Comparison of ENCODE assay signal across 11 cellular contexts in the genomic region with DNA sequence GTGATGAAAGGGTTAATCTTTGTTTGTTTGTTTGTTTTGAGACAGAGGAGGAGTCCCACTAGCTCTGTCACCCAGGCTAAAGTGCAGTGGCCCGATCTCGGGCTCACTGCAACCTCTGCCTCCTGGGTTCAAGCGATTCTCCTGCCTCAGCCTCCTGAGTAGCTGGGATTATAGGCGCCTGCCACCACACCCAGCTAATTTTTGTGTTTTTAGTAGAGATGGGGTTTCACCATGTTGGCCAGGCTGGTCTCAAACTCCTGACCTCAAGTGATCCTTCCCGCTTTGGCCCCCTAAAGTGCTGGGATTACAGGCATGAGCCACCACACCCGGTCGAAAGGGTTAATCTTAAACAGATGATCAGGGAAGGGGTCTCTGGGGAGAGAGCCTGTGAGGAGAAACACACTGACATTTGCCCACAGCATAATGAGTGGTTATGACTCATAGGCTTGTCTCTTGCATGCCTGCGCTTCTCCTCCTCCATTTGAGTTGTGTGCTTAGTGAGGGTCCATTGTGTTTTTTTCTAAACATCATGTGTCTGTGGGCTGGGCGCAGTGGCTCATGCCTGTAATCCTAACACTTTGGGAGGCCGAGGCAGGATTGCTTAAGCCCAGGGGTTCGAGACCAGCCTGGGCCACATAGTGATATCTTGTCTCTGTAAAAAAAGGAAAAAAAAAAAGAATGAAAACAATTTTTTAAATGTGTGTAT. TPM values are rescaled to one million over a fixed set of nuclear protein-coding genes. Genes with fewer than 3 reads are reported as not detected.
DNase-seq lines count a peak whose midpoint lies in the region; ATAC-seq and TF ChIP-seq lines count a peak whose summit lies in the region.
"Not testable (repeated sequence)": the region's sequence is repeated elsewhere in the genome, so short reads cannot be mapped to it uniquely, and the experiment has no call there.
"Had no signal": no experiment of that assay in that cellular context is flagged by ENCODE, and none has a peak within 500 bp of the region (broad histone marks: within the 10 kb centered on the region; RNA-seq: fewer than 3 reads in every experiment).

No MANE protein-coding gene starts in this region.

- TF ChIP-seq CTCF in AG10803 (conservative IDR thresholded peaks at IDR 0.05; ENCODE audit: low read length); HCT116 (IDR thresholded peaks at IDR 0.05 in 2 of 3, conservative IDR thresholded peaks at IDR 0.05 in 1 of 3; ENCODE audit: borderline replicate concordance in 1 of 3, insufficient read depth in 1 of 3, low read depth in 2 of 3, low read length in 2 of 3); epithelial cell of proximal tubule (conservative IDR thresholded peaks at IDR 0.05; ENCODE audit: low read depth, low read length): not testable (repeated sequence)

- WGBS in mesodermal cell (ENCODE audit: insufficient coverage in 2 of 2), 2 experiments = 53 to 60% methylated on average over 5 to 7 of the region's 11 CpGs

- ATAC-seq in HCT116; activated naive CD8-positive, alpha-beta T cell treated with anti-CD3 and anti-CD28 coated beads, Interleukin-2, amount 10 ng/mL, durations not matched to agents 7 days and 5 days (ENCODE audit: low read depth); stimulated activated naive CD8-positive, alpha-beta T cell treated with anti-CD3 and anti-CD28 coated beads, Interleukin-15, amount 100 ng/mL, for 72 hours: not testable (repeated sequence)

- TF ChIP-seq POLR2A in HCT116 (IDR thresholded peaks at IDR 0.05; ENCODE audit: borderline replicate concordance, extremely low read depth, insufficient read depth, insufficient read length) = not testable (repeated sequence)

- POLR2A ChIA-PET in HCT116 (lab: Charles Lee); activated naive CD8-positive, alpha-beta T cell treated with anti-CD3 and anti-CD28 coated beads, Interleukin-2, amount 10 ng/mL, durations not matched to agents 7 days and 5 days (lab: Charles Lee): not testable (repeated sequence)

- H3K4me2 ChIP-seq in HCT116 (ENCODE audit: low read length) = peak overlapping the region; percentile 83

- not testable (repeated sequence) for BruUV-seq in HCT116 (replicated peaks; lab: Mats Ljungman, UMichigan)

- RAD21 ChIA-PET in HCT116 (lab: Charles Lee; ENCODE audit: low non-redundant PET in 1 of 2, low total read pairs in 2 of 2, uncharacterized antibody in 2 of 2, unreplicated experiment in 2 of 2) = not testable (repeated sequence)

- not testable (repeated sequence) for H3K27ac Mint-ChIP-seq in activated naive CD8-positive, alpha-beta T cell treated with anti-CD3 and anti-CD28 coated beads, Interleukin-2, amount 10 ng/mL, durations not matched to agents 7 days and 5 days; stimulated activated naive CD8-positive, alpha-beta T cell treated with anti-CD3 and anti-CD28 coated beads, Interleukin-15, amount 100 ng/mL, for 72 hours

- H3K36me3 Mint-ChIP-seq in activated naive CD8-positive, alpha-beta T cell treated with anti-CD3 and anti-CD28 coated beads, Interleukin-2, amount 10 ng/mL, durations not matched to agents 7 days and 5 days = not testable (repeated sequence)

- H3K9me2 ChIP-seq in HCT116 (ENCODE audit: insufficient read depth) = not testable (repeated sequence)

- H3K27me3 ChIP-seq in HCT116 (ENCODE audit: insufficient read depth, low read length); SJCRH30: not testable (repeated sequence)

- peak overlapping the region; percentile 12; the same call in 1 of the 2 replicates for H3K4me3 ChIP-seq in AG10803 (ENCODE audit: low read length)
- peak overlapping the region in 1 of 2 experiments; percentile 68; a peak in 3 of 4 replicates for H3K4me3 ChIP-seq in HCT116 (replicated peaks in 1 of 2; ENCODE audit: low read depth in 1 of 2, low read length in 2 of 2)
- not testable (repeated sequence) for H3K4me3 ChIP-seq in SJCRH30; epithelial cell of proximal tubule (ENCODE audit: low read depth, low read length); mesodermal cell (ENCODE audit: extremely low read depth, insufficient read depth, low read length, poor library complexity, severe bottlenecking)

- H3K9me3 ChIP-seq in HCT116 (ENCODE audit: control insufficient read depth in 1 of 2, insufficient read depth in 1 of 2, low read depth in 1 of 2, low read length in 2 of 2); SJCRH30 (replicated peaks); mesodermal cell (ENCODE audit: control insufficient read depth, low read length): not testable (repeated sequence)

- H4K20me1 ChIP-seq in HCT116 (ENCODE audit: insufficient read depth) = not testable (repeated sequence)

- not testable (repeated sequence) for H3K27me3 Mint-ChIP-seq in activated naive CD8-positive, alpha-beta T cell treated with anti-CD3 and anti-CD28 coated beads, Interleukin-2, amount 10 ng/mL, durations not matched to agents 7 days and 5 days; stimulated activated naive CD8-positive, alpha-beta T cell treated with anti-CD3 and anti-CD28 coated beads, Interleukin-15, amount 100 ng/mL, for 72 hours

- TF ChIP-seq RAD21 in HCT116 (IDR thresholded peaks at IDR 0.05; ENCODE audit: low read depth) = not testable (repeated sequence)

- peak overlapping the region; percentile 18 for H3K4me3 Mint-ChIP-seq in activated naive CD8-positive, alpha-beta T cell treated with anti-CD3 and anti-CD28 coated beads, Interleukin-2, amount 10 ng/mL, durations not matched to agents 7 days and 5 days
- peak overlapping the region; percentile 44 to 68 for H3K4me3 Mint-ChIP-seq in stimulated activated naive CD8-positive, alpha-beta T cell treated with anti-CD3 and anti-CD28 coated beads, Interleukin-15, amount 100 ng/mL, for 72 hours

- not testable (repeated sequence) for H3K9me3 Mint-ChIP-seq in activated naive CD8-positive, alpha-beta T cell treated with anti-CD3 and anti-CD28 coated beads, Interleukin-2, amount 10 ng/mL, durations not matched to agents 7 days and 5 days; stimulated activated naive CD8-positive, alpha-beta T cell treated with anti-CD3 and anti-CD28 coated beads, Interleukin-15, amount 100 ng/mL, for 72 hours

- H3K79me2 ChIP-seq in HCT116 (ENCODE audit: insufficient read depth, low read length) = peaks cover 17% of the 10 kb centered on the region

- H3K36me3 ChIP-seq in HCT116 (ENCODE audit: control insufficient read depth in 1 of 2, insufficient read depth in 2 of 2, low read length in 2 of 2); SJCRH30; mesodermal cell (ENCODE audit: control insufficient read depth, insufficient read depth, low read length): not testable (repeated sequence)

- DNase-seq in AG10803 (ENCODE audit: low read depth) (peak; percentile 98), NCI-H1930 (lab: John Stamatoyannopoulos, UW) (peak; percentile 13 to 36), SJCRH30 (peak; percentile 95 to 98), epithelial cell of proximal tubule (ENCODE audit: low read depth) (peak; percentile 60)
- DNase-seq in HCT116 (ENCODE audit: low read depth, low spot score); activated naive CD8-positive, alpha-beta T cell treated with anti-CD3 and anti-CD28 coated beads, Interleukin-2, amount 10 ng/mL, durations not matched to agents 7 days and 5 days; stimulated activated naive CD8-positive, alpha-beta T cell treated with anti-CD3 and anti-CD28 coated beads, Interleukin-15, amount 100 ng/mL, for 72 hours: not testable (repeated sequence)

- H3K27ac ChIP-seq in HCT116 (ENCODE audit: low read depth, low read length) (peak overlapping the region; percentile 17; the same call in 1 of the 2 replicates), mesodermal cell (ENCODE audit: low read depth, low read length, severe bottlenecking) (peak overlapping the region; percentile 42)
- H3K27ac ChIP-seq in SJCRH30 = not testable (repeated sequence)

- peaks cover 11% of the 10 kb centered on the region for H3K4me1 Mint-ChIP-seq in activated naive CD8-positive, alpha-beta T cell treated with anti-CD3 and anti-CD28 coated beads, Interleukin-2, amount 10 ng/mL, durations not matched to agents 7 days and 5 days
- peaks cover 26% of the 10 kb centered on the region for H3K4me1 Mint-ChIP-seq in stimulated activated naive CD8-positive, alpha-beta T cell treated with anti-CD3 and anti-CD28 coated beads, Interleukin-15, amount 100 ng/mL, for 72 hours

- CTCF ChIA-PET in HCT116 (lab: Charles Lee) = not testable (repeated sequence)

- intact Hi-C loops in HCT116 (cut with micrococcal nuclease) = not testable (repeated sequence)

- 0 out of 2 replicates have a peak overlapping the region, but pooled peaks have one; percentile 15 for H3K9ac ChIP-seq in HCT116 (ENCODE audit: low read length)

- H3K4me1 ChIP-seq in HCT116 (ENCODE audit: control insufficient read depth in 1 of 2, insufficient read depth in 2 of 2, low read length in 2 of 2) (peaks cover 17% of the 10 kb centered on the region in 2 experiments), SJCRH30 (peaks cover 18% of the 10 kb centered on the region)
- not testable (repeated sequence) for H3K4me1 ChIP-seq in mesodermal cell (ENCODE audit: control insufficient read depth, insufficient read depth, low read length, poor library complexity, severe bottlenecking)

- not testable (repeated sequence) for H2AFZ ChIP-seq in HCT116 (ENCODE audit: low read depth, low read length, poor library complexity, severe bottlenecking)

RNA-seq across cellular contexts. Expression of a gene that starts 1.8 kb away (rescaled TPM):
- total RNA-seq in HCT116 (2021; ENCODE audit: unreplicated experiment) (15.9 TPM), epithelial cell of proximal tubule (10.1 and 10.5 TPM in 2 replicates)
- polyA plus RNA-seq in HCT116 (2012) = 16.4 and 18.4 TPM in 2 replicates
- 19.9 and 24.3 TPM in 2 replicates for total RNA-seq in SJCRH30 (2014; rRNA removed; shearing (Covaris generic))
- 10 to 100 TPM; 11.2 to 12.6 TPM for total RNA-seq in activated naive CD8-positive, alpha-beta T cell treated with anti-CD3 and anti-CD28 coated beads, Interleukin-2, amount 10 ng/mL, durations not matched to agents 7 days and 5 days
- 8.2 TPM for polyA plus RNA-seq in mesodermal cell (2013, experiment 1 of 2)
- 8.1 TPM for polyA plus RNA-seq in mesodermal cell (2013, experiment 2 of 2)

RNA-seq across cellular contexts. Expression of a gene that starts 13.4 kb away (rescaled TPM):
- total RNA-seq in HCT116 (2021; ENCODE audit: unreplicated experiment) (0.79 TPM), epithelial cell of proximal tubule (10.7 and 17.1 TPM in 2 replicates)
- 0.07 and 0.12 TPM in 2 replicates for polyA plus RNA-seq in HCT116 (2012)
- 13.7 and 14.8 TPM in 2 replicates for total RNA-seq in SJCRH30 (2014; rRNA removed; shearing (Covaris generic))
- total RNA-seq in activated naive CD8-positive, alpha-beta T cell treated with anti-CD3 and anti-CD28 coated beads, Interleukin-2, amount 10 ng/mL, durations not matched to agents 7 days and 5 days = 1 to 10 TPM; 1.1 to 1.3 TPM
- 8.4 TPM for polyA plus RNA-seq in mesodermal cell (2013, experiment 1 of 2)
- 8.2 TPM for polyA plus RNA-seq in mesodermal cell (2013, experiment 2 of 2)

RNA-seq across cellular contexts. Expression of a gene that starts 18.7 kb away (rescaled TPM):
- 4.0 TPM for total RNA-seq in HCT116 (2021; ENCODE audit: unreplicated experiment)
- polyA plus RNA-seq in HCT116 (2012) = 0.04 TPM in 2 replicates
- total RNA-seq in SJCRH30 (2014; rRNA removed; shearing (Covaris generic)) = not detected in 2 replicates
- not detected for total RNA-seq in activated naive CD8-positive, alpha-beta T cell treated with anti-CD3 and anti-CD28 coated beads, Interleukin-2, amount 10 ng/mL, durations not matched to agents 7 days and 5 days
- total RNA-seq in epithelial cell of proximal tubule = not detected in 2 replicates
- polyA plus RNA-seq in mesodermal cell (2013, experiment 1 of 2) = not detected
- polyA plus RNA-seq in mesodermal cell (2013, experiment 2 of 2) = not detected
- total RNA-seq: cardiac septum; CD4-positive, alpha-beta T cell; frontal cortex had no signal
